ENCODE assay signal across 10 cellular contexts in the genomic region with DNA sequence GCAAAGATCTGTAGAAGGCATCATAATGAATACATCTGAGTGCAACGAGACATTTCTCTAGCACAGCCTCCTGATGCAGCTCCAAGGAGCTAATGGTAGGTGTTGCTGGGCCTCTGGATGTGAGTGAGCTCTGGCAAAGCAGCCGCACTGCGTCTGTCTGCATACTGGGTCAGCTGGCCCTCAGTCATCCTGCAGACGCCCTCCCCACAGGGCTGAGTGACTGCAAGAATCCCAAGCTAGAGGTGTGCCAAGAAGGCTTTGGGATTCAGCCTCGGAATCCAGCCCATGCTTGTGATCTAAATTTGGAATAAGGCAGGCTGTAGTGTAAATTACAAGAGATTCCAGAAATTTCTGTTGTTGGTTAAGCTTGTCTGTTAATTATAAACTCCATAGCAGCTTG. TPM values are rescaled to one million over a fixed set of nuclear protein-coding genes. Genes with fewer than 3 reads are reported as not detected.
DNase-seq lines count a peak whose midpoint lies in the region; ATAC-seq and TF ChIP-seq lines count a peak whose summit lies in the region.
"Had no signal": no experiment of that assay in that cellular context is flagged by ENCODE, and none has a peak within 500 bp of the region (broad histone marks: within the 10 kb centered on the region; RNA-seq: fewer than 3 reads in every experiment).

No MANE protein-coding gene starts in this region.

- peak overlapping the region; percentile 69 to 72 for H3K27ac ChIP-seq in uterus

- no peaks in the 10 kb centered on the region for H3K27me3 ChIP-seq in uterus

- TF ChIP-seq POLR2A in uterus (IDR thresholded peaks at IDR 0.05) = no peak

- H3K36me3 Mint-ChIP-seq in activated naive CD4-positive, alpha-beta T cell treated with anti-CD3 and anti-CD28 coated beads, Interleukin-2, amount 50 U/mL, for 24 hours = peaks cover 32% of the 10 kb centered on the region
- H3K36me3 Mint-ChIP-seq in naive thymus-derived CD8-positive, alpha-beta T cell = peaks cover 17 to 56% (median 44%) of the 10 kb centered on the region in 3 donors

- POLR2A ChIA-PET in naive thymus-derived CD8-positive, alpha-beta T cell (lab: Charles Lee) = interaction anchor here (0.7 to 8.8 kb wide), 2 partner anchors 13 to 18 kb away, joined by 3 to 119 read pairs; a partner anchor contains a TSS

- intact Hi-C loops in uterus (cut with DNase I; ENCODE audit: low total_unique reads) = no loop called here

- TF ChIP-seq CTCF in uterus (IDR thresholded peaks at IDR 0.05) = no peak

- H3K9me3 ChIP-seq in uterus = no peaks in the 10 kb centered on the region

- H3K4me1 ChIP-seq in uterus = peaks cover 7% of the 10 kb centered on the region in 2 donors

- no peak overlapping the region for H3K4me3 ChIP-seq in uterus

- DNase-seq in activated naive CD4-positive, alpha-beta T cell (lab: John Stamatoyannopoulos, UW) = no peak
- DNase-seq in fibroblast of gingiva (ENCODE audit: low read depth) (peak; percentile 80), uterus (peak; percentile 44 to 72), NK-92 (lab: John Stamatoyannopoulos, UW; ENCODE audit: unreplicated experiment) (no peak)
- DNase-seq in naive thymus-derived CD8-positive, alpha-beta T cell = no peak
- DNase-seq: mesendoderm had no signal

- no peak overlapping the region for H3K4me3 Mint-ChIP-seq in activated naive CD4-positive, alpha-beta T cell treated with anti-CD3 and anti-CD28 coated beads, Interleukin-2, amount 50 U/mL, for 24 hours
- H3K4me3 Mint-ChIP-seq in naive thymus-derived CD8-positive, alpha-beta T cell = peak overlapping the region in 6 of 10 donors; percentile 36 to 85 (median 56)
- H3K4me3 Mint-ChIP-seq: activated T-helper 1 cell treated with anti-CD3 and anti-CD28 coated beads, Interleukin-12 subunit alpha, Interleukin-12 subunit beta, Interleukin-2, Interleukin-4 antibody, amounts not matched to agents 30 ng/mL and 10 ng/mL and 1 ng/mL, durations not matched to agents 14 hours and 24 hours and 36 hours had no signal

- no peak for ATAC-seq in naive thymus-derived CD8-positive, alpha-beta T cell
- no peak for ATAC-seq in HG03175 (IDR thresholded peaks at IDR 0.05; ENCODE audit: unreplicated experiment)
- no peak for ATAC-seq in HG02884 (IDR thresholded peaks at IDR 0.05; ENCODE audit: unreplicated experiment)

- no peaks in the 10 kb centered on the region for H3K9me3 Mint-ChIP-seq in activated naive CD4-positive, alpha-beta T cell treated with anti-CD3 and anti-CD28 coated beads, Interleukin-2, amount 50 U/mL, for 24 hours
- peaks cover 0 to 7% (median 0%) of the 10 kb centered on the region in 9 donors for H3K9me3 Mint-ChIP-seq in naive thymus-derived CD8-positive, alpha-beta T cell

- H3K27me3 Mint-ChIP-seq in activated naive CD4-positive, alpha-beta T cell treated with anti-CD3 and anti-CD28 coated beads, Interleukin-2, amount 50 U/mL, for 24 hours = no peaks in the 10 kb centered on the region
- H3K27me3 Mint-ChIP-seq in naive thymus-derived CD8-positive, alpha-beta T cell = no peaks in the 10 kb centered on the region

- H3K27ac Mint-ChIP-seq in activated naive CD4-positive, alpha-beta T cell treated with anti-CD3 and anti-CD28 coated beads, Interleukin-2, amount 50 U/mL, for 24 hours = peak overlapping the region; percentile 99
- peak overlapping the region; percentile 95 to 100 (median 98) for H3K27ac Mint-ChIP-seq in naive thymus-derived CD8-positive, alpha-beta T cell

- no peaks in the 10 kb centered on the region for H3K36me3 ChIP-seq in uterus

- peaks cover 84% of the 10 kb centered on the region for H3K4me1 Mint-ChIP-seq in activated naive CD4-positive, alpha-beta T cell treated with anti-CD3 and anti-CD28 coated beads, Interleukin-2, amount 50 U/mL, for 24 hours
- peaks cover 50 to 84% (median 83%) of the 10 kb centered on the region in 4 donors for H3K4me1 Mint-ChIP-seq in naive thymus-derived CD8-positive, alpha-beta T cell

RNA-seq across cellular contexts. Expression of a gene that starts 18.5 kb away (rescaled TPM):
- 100 to 1,000 TPM in 1 of 2 experiments, 10 to 100 TPM in 1; 91.8 to 111 TPM for total RNA-seq in naive thymus-derived CD8-positive, alpha-beta T cell
- 10 to 100 TPM; 29.7 to 37.1 (median 33.6) TPM for polyA plus RNA-seq in naive thymus-derived CD8-positive, alpha-beta T cell
- total RNA-seq in uterus = 10 to 100 TPM; 20.6 to 54.8 (median 37.0) TPM

Comparison
In these comparisons a context has a peak if more than half of its experiments do, and no peak if none do; other contexts are left out.
1. DNase-seq: peak in fibroblast of gingiva (single experiment) and uterus (2 of 2); none in activated naive CD4-positive, alpha-beta T cell (0 of 4), naive thymus-derived CD8-positive, alpha-beta T cell (0 of 10) and NK-92 (single experiment).